Comparison of ENCODE assay signal across 8 cellular contexts in the genomic region with DNA sequence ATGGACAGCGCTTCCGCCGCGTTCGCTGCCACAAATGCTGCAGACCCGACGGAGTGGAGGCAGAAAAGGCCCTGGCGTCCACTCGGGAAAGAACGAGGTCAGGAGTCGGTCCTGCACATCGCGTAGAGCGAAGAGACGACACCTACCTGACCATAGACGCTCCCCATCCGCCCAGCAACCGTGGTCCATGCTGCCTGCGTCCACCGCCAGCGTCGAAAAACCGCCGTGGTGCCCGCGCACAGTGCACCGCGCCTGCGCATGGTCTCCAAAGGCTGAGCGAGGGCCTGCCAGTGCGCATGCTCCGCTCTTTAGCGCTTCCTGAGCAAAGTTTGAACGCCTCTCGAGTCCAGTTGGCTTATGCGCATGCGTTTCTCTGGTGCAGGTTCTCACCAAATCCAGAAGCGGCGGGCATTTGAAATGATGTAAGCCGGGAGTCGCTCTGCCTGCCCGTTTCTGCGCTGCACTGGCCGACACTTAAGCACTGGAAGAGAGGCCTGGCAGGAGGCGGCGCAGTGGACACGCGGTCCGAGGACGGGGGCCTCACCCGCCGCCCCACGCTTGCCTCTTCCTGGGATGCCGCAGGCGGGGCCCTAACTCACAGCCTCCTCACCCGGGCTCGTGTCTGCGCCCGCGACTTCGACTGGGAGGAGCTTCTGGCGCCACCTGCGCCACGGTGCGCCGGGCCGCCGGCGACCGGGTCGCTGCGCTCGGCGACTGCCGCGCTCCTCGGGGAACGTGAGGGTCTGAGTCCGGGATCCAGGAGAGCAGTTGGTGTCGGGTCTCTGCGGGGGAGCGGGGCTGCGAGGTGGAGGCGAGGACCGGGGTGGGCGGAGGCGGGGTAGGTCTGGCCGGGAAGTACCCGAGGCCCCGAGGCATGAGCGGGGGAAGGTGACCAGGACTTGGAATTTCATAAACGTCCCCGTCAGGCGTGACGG. TPM values are rescaled to one million over a fixed set of nuclear protein-coding genes. Genes with fewer than 3 reads are reported as not detected.
A peak's percentile ranks its signal among the peaks of the same experiment; 100 is the strongest.
DNase-seq lines count a peak whose midpoint lies in the region; ATAC-seq and TF ChIP-seq lines count a peak whose summit lies in the region.

A gene with protein sequence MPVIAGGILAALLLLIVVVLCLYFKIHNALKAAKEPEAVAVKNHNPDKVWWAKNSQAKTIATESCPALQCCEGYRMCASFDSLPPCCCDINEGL (minus strand): TSS at position 243 of the 935 bp plus-strand sequence. CDS start 29,066 bp downstream, outside the sequence.

- H3K4me1 ChIP-seq in Loucy (ENCODE audit: insufficient read depth, low read length, poor library complexity, severe bottlenecking) = peaks cover 42% of the 10 kb centered on the region
- peaks cover 7 to 21% (median 14%) of the 10 kb centered on the region in 4 donors for H3K4me1 ChIP-seq in upper lobe of left lung

- TF ChIP-seq CTCF in Loucy (conservative IDR thresholded peaks at IDR 0.05; ENCODE audit: low read length) = no peak
- TF ChIP-seq CTCF in glutamatergic neuron (IDR thresholded peaks at IDR 0.05; ENCODE audit: partially characterized antibody, unreplicated experiment) = no peak
- no peak for TF ChIP-seq CTCF in upper lobe of left lung (IDR thresholded peaks at IDR 0.05)

- no peaks in the 10 kb centered on the region for H3K36me3 Mint-ChIP-seq in glutamatergic neuron (ENCODE audit: unreplicated experiment)

- peak in 1 of 4 donors; percentile 50 for TF ChIP-seq POLR2A in upper lobe of left lung (IDR thresholded peaks at IDR 0.05)

- peaks cover 59% of the 10 kb centered on the region for H3K79me2 ChIP-seq in Loucy (ENCODE audit: insufficient read depth, low read length)

- peak within 1 kb of the TSS; percentile 96 for H3K4me2 ChIP-seq in Loucy (ENCODE audit: low read depth, low read length, poor library complexity, severe bottlenecking)

- H3K9me3 ChIP-seq in Loucy (ENCODE audit: insufficient read depth, low read depth, low read length) (no peaks in the 10 kb centered on the region), upper lobe of left lung (no peaks in the 10 kb centered on the region)

- peaks cover 11% of the 10 kb centered on the region for H3K27me3 Mint-ChIP-seq in glutamatergic neuron (ENCODE audit: unreplicated experiment)

- peaks cover 30% of the 10 kb centered on the region for H4K20me1 ChIP-seq in Loucy (ENCODE audit: insufficient read depth, low read length, poor library complexity, severe bottlenecking)

- peak within 1 kb of the TSS; percentile 93 for H3K9ac ChIP-seq in Loucy (ENCODE audit: low read depth, low read length, poor library complexity, severe bottlenecking)

- peak within 1 kb of the TSS; percentile 99 for H3K4me3 Mint-ChIP-seq in glutamatergic neuron (ENCODE audit: unreplicated experiment)

- H3F3A ChIP-seq in Loucy (ENCODE audit: low read depth) = no peaks in the 10 kb centered on the region; the same call in 1 of the 2 replicates

- peak within 1 kb of the TSS; percentile 88 for H3K27ac Mint-ChIP-seq in glutamatergic neuron (ENCODE audit: unreplicated experiment)

- H3K4me1 Mint-ChIP-seq in glutamatergic neuron (ENCODE audit: low read depth, unreplicated experiment) = peaks cover 29% of the 10 kb centered on the region

- peak within 1 kb of the TSS; percentile 36 to 70 (median 64) for H3K27ac ChIP-seq in upper lobe of left lung

- H3K4me3 ChIP-seq in Loucy (ENCODE audit: low read length, poor library complexity, severe bottlenecking) (peak within 1 kb of the TSS; percentile 99), upper lobe of left lung (peak within 1 kb of the TSS; percentile 49 to 77 (median 64))

- 7% methylated on average over 9 to 84 of the region's 95 CpGs for WGBS in upper lobe of left lung, 2 donors

- H3K9me2 ChIP-seq in Loucy (replicated peaks; ENCODE audit: low read depth, low read length) = no peaks in the 10 kb centered on the region

- H3K36me3 ChIP-seq in Loucy (ENCODE audit: insufficient read depth, low read length) = no peaks in the 10 kb centered on the region
- H3K36me3 ChIP-seq in upper lobe of left lung = no peaks in the 10 kb centered on the region

- peak; percentile 90 to 97 for ATAC-seq in upper lobe of left lung (ENCODE audit: low FRiP score in 2 of 2)

- H3K9me3 Mint-ChIP-seq in glutamatergic neuron (ENCODE audit: unreplicated experiment) = peaks cover 8% of the 10 kb centered on the region

- DNase-seq in EL (peak; percentile 99), GOT3 (lab: John Stamatoyannopoulos, UW) (peak; percentile 86), SK-N-DZ (ENCODE audit: low spot score) (peak; percentile 99), glutamatergic neuron (peak; percentile 98), pons (ENCODE audit: low spot score) (peak; percentile 97), upper lobe of left lung (peak; percentile 95 to 96)
- DNase-seq in activated naive CD4-positive, alpha-beta T cell treated with anti-CD3 and anti-CD28 coated beads, Interleukin-2, amount 50 U/mL, for 16 hours = peak; percentile 94

- H3K27me3 ChIP-seq in Loucy (ENCODE audit: insufficient read depth, low read length, poor library complexity, severe bottlenecking) (no peaks in the 10 kb centered on the region), upper lobe of left lung (no peaks in the 10 kb centered on the region)

- peak within 1 kb of the TSS; percentile 95 for H2AFZ ChIP-seq in Loucy (ENCODE audit: low read length)

- TF ChIP-seq EP300 in upper lobe of left lung (IDR thresholded peaks at IDR 0.05) = no peak

RNA-seq across cellular contexts. Expression of the gene that starts here (rescaled TPM):
- polyA plus RNA-seq in SK-N-DZ (2014; cell fraction: cytosol; rRNA removed) = 10.0 and 20.5 TPM in 2 replicates
- 16.7 and 24.9 TPM in 2 replicates for polyA plus RNA-seq in SK-N-DZ (2014; cell fraction: nucleus; rRNA removed)
- total RNA-seq in glutamatergic neuron (ENCODE audit: unreplicated experiment) (15.9 TPM), upper lobe of left lung (10 to 100 TPM in 1 of 6 donors, 1 to 10 TPM in 5; 1.5 to 10.5 (median 3.4) TPM)

Comparison
In these comparisons a context has a peak if more than half of its experiments do, and no peak if none do; other contexts are left out.
1. Peak in every context shown above with its lines: DNase-seq, ATAC-seq, H3K4me3 ChIP-seq and H3K27ac ChIP-seq.